12 cellular contexts compared by ENCODE assay signal in the genomic region with DNA sequence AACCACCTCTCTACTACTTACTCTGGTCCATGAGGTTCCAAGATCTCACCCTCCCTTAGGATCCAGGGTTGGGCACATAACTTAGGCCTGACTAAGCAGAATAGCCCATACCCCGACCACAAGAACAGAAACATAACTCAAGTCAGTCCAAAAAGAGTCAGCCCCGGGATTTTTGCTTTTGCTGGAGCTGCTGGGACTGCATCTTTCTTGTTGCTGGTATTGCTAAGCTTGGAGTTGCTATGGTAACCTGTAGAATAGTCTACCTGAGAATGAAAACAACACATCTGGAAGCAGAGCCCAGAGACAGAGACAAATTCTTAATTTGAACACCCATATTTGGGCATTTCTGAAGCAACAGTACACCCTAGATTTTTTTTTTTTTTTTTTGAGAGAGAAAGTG. TPM values are rescaled to one million over a fixed set of nuclear protein-coding genes. Genes with fewer than 3 reads are reported as not detected.
DNase-seq lines count a peak whose midpoint lies in the region; ATAC-seq and TF ChIP-seq lines count a peak whose summit lies in the region.
"Had no signal": no experiment of that assay in that cellular context is flagged by ENCODE, and none has a peak within 500 bp of the region (broad histone marks: within the 10 kb centered on the region; RNA-seq: fewer than 3 reads in every experiment).

No MANE protein-coding gene starts in this region.

- H3K9me3 ChIP-seq in PC-9 (ENCODE audit: insufficient read depth, low read depth): no peaks in the 10 kb centered on the region

- H3K27me3 Mint-ChIP-seq in activated naive CD8-positive, alpha-beta T cell treated with anti-CD3 and anti-CD28 coated beads, Interleukin-2, amount 50 U/mL, for 24 hours: no peaks in the 10 kb centered on the region
- H3K27me3 Mint-ChIP-seq in activated naive CD8-positive, alpha-beta T cell treated with anti-CD3 and anti-CD28 coated beads for 36 hours: no peaks in the 10 kb centered on the region
- H3K27me3 Mint-ChIP-seq: activated naive CD4-positive, alpha-beta T cell treated with anti-CD3 and anti-CD28 coated beads, Interleukin-2, amount 10 ng/mL, durations not matched to agents 7 days and 5 days; stimulated activated naive CD8-positive, alpha-beta T cell treated with anti-CD3 and anti-CD28 coated beads, Interleukin-15, Interleukin-2, amounts not matched to agents 100 ng/mL and 50 ng/mL, for 24 hours had no signal

- DNase-seq in activated naive CD8-positive, alpha-beta T cell treated with anti-CD3 and anti-CD28 coated beads, Interleukin-2, amount 50 U/mL, for 24 hours: no peak
- no peak for DNase-seq in activated naive CD8-positive, alpha-beta T cell treated with anti-CD3 and anti-CD28 coated beads for 36 hours
- DNase-seq in PC-9 (peak; percentile 52 to 78), fibroblast of gingiva (ENCODE audit: low read depth) (peak; percentile 49), mesenteric fat pad (ENCODE audit: low spot score) (no peak), 8988T (no peak)
- DNase-seq: activated naive CD4-positive, alpha-beta T cell treated with anti-CD3 and anti-CD28 coated beads, Interleukin-2, amount 10 ng/mL, durations not matched to agents 7 days and 5 days had no signal

- peak overlapping the region; percentile 42 for H3K4me2 ChIP-seq in PC-9

- no peaks in the 10 kb centered on the region for H4K20me1 ChIP-seq in PC-9 (ENCODE audit: insufficient read depth)

- no peak for TF ChIP-seq CTCF in PC-9 (conservative IDR thresholded peaks at IDR 0.05)

- peaks cover 7% of the 10 kb centered on the region for H3F3A ChIP-seq in PC-9 (ENCODE audit: insufficient read depth, low read depth)

- H3K27me3 ChIP-seq in PC-9 (ENCODE audit: insufficient read depth, low read depth): no peaks in the 10 kb centered on the region

- peaks cover 37% of the 10 kb centered on the region for H3K4me1 Mint-ChIP-seq in activated naive CD8-positive, alpha-beta T cell treated with anti-CD3 and anti-CD28 coated beads, Interleukin-2, amount 50 U/mL, for 24 hours
- H3K4me1 Mint-ChIP-seq in activated naive CD8-positive, alpha-beta T cell treated with anti-CD3 and anti-CD28 coated beads for 36 hours: peaks cover 16% of the 10 kb centered on the region

- H3K9me3 Mint-ChIP-seq in activated naive CD8-positive, alpha-beta T cell treated with anti-CD3 and anti-CD28 coated beads, Interleukin-2, amount 50 U/mL, for 24 hours: no peaks in the 10 kb centered on the region
- no peaks in the 10 kb centered on the region for H3K9me3 Mint-ChIP-seq in activated naive CD8-positive, alpha-beta T cell treated with anti-CD3 and anti-CD28 coated beads for 36 hours
- H3K9me3 Mint-ChIP-seq: activated naive CD4-positive, alpha-beta T cell treated with anti-CD3 and anti-CD28 coated beads, Interleukin-2, amount 10 ng/mL, durations not matched to agents 7 days and 5 days; stimulated activated naive CD8-positive, alpha-beta T cell treated with anti-CD3 and anti-CD28 coated beads, Interleukin-15, Interleukin-2, amounts not matched to agents 100 ng/mL and 50 ng/mL, for 24 hours had no signal

- intact Hi-C loops in PC-9 (cut with micrococcal nuclease; ENCODE audit: unreplicated experiment): no loop called here

- no peak overlapping the region for H2AFZ ChIP-seq in PC-9
- H2AFZ ChIP-seq: parathyroid adenoma had no signal

- H3K27ac Mint-ChIP-seq in activated naive CD8-positive, alpha-beta T cell treated with anti-CD3 and anti-CD28 coated beads, Interleukin-2, amount 50 U/mL, for 24 hours: no peak overlapping the region
- no peak overlapping the region for H3K27ac Mint-ChIP-seq in activated naive CD8-positive, alpha-beta T cell treated with anti-CD3 and anti-CD28 coated beads for 36 hours
- H3K27ac Mint-ChIP-seq: activated naive CD4-positive, alpha-beta T cell treated with anti-CD3 and anti-CD28 coated beads, Interleukin-2, amount 10 ng/mL, durations not matched to agents 7 days and 5 days; stimulated activated naive CD8-positive, alpha-beta T cell treated with anti-CD3 and anti-CD28 coated beads, Interleukin-15, Interleukin-2, amounts not matched to agents 100 ng/mL and 50 ng/mL, for 24 hours had no signal

- POLR2A ChIA-PET in PC-9 (lab: Charles Lee; ENCODE audit: unreplicated experiment): no interaction called here

- H3K36me3 Mint-ChIP-seq in activated naive CD8-positive, alpha-beta T cell treated with anti-CD3 and anti-CD28 coated beads, Interleukin-2, amount 50 U/mL, for 24 hours (ENCODE audit: low read depth): peaks cover 14% of the 10 kb centered on the region
- H3K36me3 Mint-ChIP-seq in activated naive CD8-positive, alpha-beta T cell treated with anti-CD3 and anti-CD28 coated beads for 36 hours: peaks cover 12% of the 10 kb centered on the region

- CTCF ChIA-PET in PC-9 (lab: Charles Lee): interaction anchor here (0.7 kb wide), 1 partner anchor 495 kb away, joined by 4 read pairs; no protein-coding TSS in a partner anchor

- H3K9me2 ChIP-seq in PC-9 (ENCODE audit: insufficient read depth): no peaks in the 10 kb centered on the region

- peak overlapping the region; percentile 55 for H3K27ac ChIP-seq in PC-9
- H3K27ac ChIP-seq: parathyroid adenoma had no signal

- no peak overlapping the region for H3K4me3 ChIP-seq in PC-9

- H3K4me3 Mint-ChIP-seq in activated naive CD8-positive, alpha-beta T cell treated with anti-CD3 and anti-CD28 coated beads, Interleukin-2, amount 50 U/mL, for 24 hours: no peak overlapping the region
- no peak overlapping the region for H3K4me3 Mint-ChIP-seq in activated naive CD8-positive, alpha-beta T cell treated with anti-CD3 and anti-CD28 coated beads for 36 hours
- H3K4me3 Mint-ChIP-seq: activated naive CD4-positive, alpha-beta T cell treated with anti-CD3 and anti-CD28 coated beads, Interleukin-2, amount 10 ng/mL, durations not matched to agents 7 days and 5 days; CD14-positive monocyte; stimulated activated naive CD8-positive, alpha-beta T cell treated with anti-CD3 and anti-CD28 coated beads, Interleukin-15, Interleukin-2, amounts not matched to agents 100 ng/mL and 50 ng/mL, for 24 hours had no signal

- H3K4me1 ChIP-seq in PC-9 (replicated peaks; ENCODE audit: insufficient read depth): peaks cover 21% of the 10 kb centered on the region
- H3K4me1 ChIP-seq: parathyroid adenoma had no signal

- H3K36me3 ChIP-seq in PC-9 (ENCODE audit: low read depth): no peaks in the 10 kb centered on the region

- no TSS peak for BruUV-seq in PC-9 (replicated peaks; lab: Mats Ljungman, UMichigan)

- H3K79me2 ChIP-seq in PC-9 (ENCODE audit: low read depth): peaks cover 35% of the 10 kb centered on the region

- peak; percentile 28 for ATAC-seq in activated naive CD8-positive, alpha-beta T cell treated with anti-CD3 and anti-CD28 coated beads, Interleukin-2, amount 50 U/mL, for 24 hours
- ATAC-seq in HG03469 (IDR thresholded peaks at IDR 0.05; ENCODE audit: unreplicated experiment) (no peak), HG02884 (IDR thresholded peaks at IDR 0.05; ENCODE audit: unreplicated experiment) (no peak)

RNA-seq across cellular contexts. Expression of a gene that starts 6.5 kb away (rescaled TPM):
- 10 to 100 TPM; 23.7 to 24.7 TPM for total RNA-seq in activated naive CD8-positive, alpha-beta T cell treated with anti-CD3 and anti-CD28 coated beads for 36 hours
- total RNA-seq in PC-9 (2021) (34.2 and 41.1 TPM in 2 replicates), mesenteric fat pad (24.3 TPM)

RNA-seq across cellular contexts. Expression of a gene that starts 19.5 kb away (rescaled TPM):
- total RNA-seq in activated naive CD8-positive, alpha-beta T cell treated with anti-CD3 and anti-CD28 coated beads for 36 hours: 10 to 100 TPM; 23.2 to 25.0 TPM
- total RNA-seq in PC-9 (2021): 75.4 and 78.3 TPM in 2 replicates
- total RNA-seq in mesenteric fat pad: 66.3 TPM

Comparison
In these comparisons a context has a peak if more than half of its experiments do, and no peak if none do; other contexts are left out.
1. DNase-seq: peak in PC-9 (2 of 2) and fibroblast of gingiva (single experiment); none in activated naive CD8-positive, alpha-beta T cell treated with anti-CD3 and anti-CD28 coated beads, Interleukin-2, amount 50 U/mL, for 24 hours (single experiment), activated naive CD8-positive, alpha-beta T cell treated with anti-CD3 and anti-CD28 coated beads for 36 hours (single experiment), mesenteric fat pad (single experiment) and 8988T (single experiment).